In genomic region chr14:52464175-52464574, GRCh38 we compare ENCODE assay signal across 9 cellular contexts.
"Had no signal": no experiment of that assay in that cellular context is flagged by ENCODE, and none has a peak within 500 bp of the region (broad histone marks: within the 10 kb centered on the region; RNA-seq: fewer than 3 reads in every experiment).

No MANE protein-coding gene starts in this region.

- H3K9ac ChIP-seq: GM23248 had no signal

- H3K4me3 ChIP-seq: GM23248, HAP-1, K562 had no signal

- ATAC-seq: HCT116, K562 had no signal

- DNase-seq: GM23248, GOT3, H7, IMR-90, KG1 had no signal

- H3K27ac ChIP-seq: GM23248 had no signal

- H3K4me1 ChIP-seq: HAP-1 had no signal

- FAIRE-seq: HTR-8/SVneo, K562 had no signal
